29 cellular contexts compared by ENCODE assay signal in the genomic region with DNA sequence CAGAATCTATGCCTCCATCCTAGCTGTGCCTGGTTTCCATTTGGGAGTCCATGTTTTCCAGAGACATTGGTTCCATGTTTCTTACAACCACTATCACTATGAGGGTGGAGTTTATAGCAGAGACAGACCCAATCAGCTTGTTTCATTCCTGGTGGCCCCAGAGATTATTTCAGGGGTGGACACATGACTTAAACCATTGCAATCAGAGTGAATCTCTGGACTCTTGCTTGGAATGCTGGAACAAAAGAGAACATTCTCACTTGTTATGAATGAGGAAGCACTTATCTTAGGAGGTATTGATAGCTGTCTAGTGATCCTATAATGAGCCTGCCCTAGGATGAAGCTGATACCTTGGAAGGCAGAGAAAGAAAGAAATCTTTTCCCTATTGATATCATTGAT.
DNase-seq lines count a peak whose midpoint lies in the region; ATAC-seq lines count a peak whose summit lies in the region.
"Had no signal": no experiment of that assay in that cellular context is flagged by ENCODE, and none has a peak within 500 bp of the region (broad histone marks: within the 10 kb centered on the region; RNA-seq: fewer than 3 reads in every experiment).

No MANE protein-coding gene starts in this region.

- in situ Hi-C loops in SK-MEL-5 (cut with HindIII; ENCODE audit: low pct_unique_long_range_greater_than_20kb, low sequenced_read_pairs): no loop called here

- peak; percentile 51 for DNase-seq in COLO829 (ENCODE audit: low spot score)
- peak; percentile 75 for DNase-seq in SK-MEL-5 (ENCODE audit: low read depth, low spot score)
- DNase-seq in epidermal melanocyte (ENCODE audit: insufficient read length, low spot score): peak; percentile 18
- peak; percentile 68 for DNase-seq in foreskin melanocyte
- no peak for DNase-seq in NCI-H82 (lab: John Stamatoyannopoulos, UW)
- DNase-seq: 8988T; ACHN; AML-193; BE2C; C1 segment of cervical spinal cord; Caco-2; Calu3; CD4-positive, alpha-beta memory T cell; CD4-positive, alpha-beta T cell; CD4-positive, CD25-positive, alpha-beta regulatory T cell; CD8-positive, alpha-beta memory T cell; CD8-positive, alpha-beta T cell; COR-L47; DMS 273 treated with DMSO at 0.1 percent for 48 hours; DMS153; DMS53; DMS79; DMS79 treated with DMSO at 0.1 percent for 48 hours; DND-41; EL had no signal

- ATAC-seq in GM19395 (IDR thresholded peaks at IDR 0.05; ENCODE audit: unreplicated experiment) (no peak), HG02759 (IDR thresholded peaks at IDR 0.05; ENCODE audit: unreplicated experiment) (no peak), GM21528 (IDR thresholded peaks at IDR 0.05; ENCODE audit: low FRiP score, unreplicated experiment) (no peak)
- ATAC-seq: A549; CD8-positive, alpha-beta T cell had no signal
